In genomic region chr4:48546336-48546735, GRCh38 we compare ENCODE assay signal across 8 cellular contexts. TPM values are rescaled to one million over a fixed set of nuclear protein-coding genes. Genes with fewer than 3 reads are reported as not detected.
A peak's percentile ranks its signal among the peaks of the same experiment; 100 is the strongest.
DNase-seq lines count a peak whose midpoint lies in the region; ATAC-seq, FAIRE-seq and TF ChIP-seq lines count a peak whose summit lies in the region.

No MANE protein-coding gene starts in this region.

- TF ChIP-seq RAD21 in H1 (IDR thresholded peaks at IDR 0.05 in 1 of 2, conservative IDR thresholded peaks at IDR 0.05 in 1 of 2; ENCODE audit: low read depth in 2 of 2, low read length in 2 of 2): peak; percentile 81 to 84

- H2BK5ac ChIP-seq in H1 (ENCODE audit: low read depth, low read length): no peak overlapping the region

- H3K4me1 ChIP-seq in Panc1 (ENCODE audit: control insufficient read depth, insufficient read depth, low read length) (no peaks in the 10 kb centered on the region), H1 (replicated peaks in 1 of 4; ENCODE audit: control insufficient read depth in 3 of 4, insufficient read depth in 4 of 4, low read length in 3 of 4) (no peaks in the 10 kb centered on the region; a peak in 1 of 7 replicates), osteoblast (ENCODE audit: insufficient read depth, low read length) (no peaks in the 10 kb centered on the region)

- no peak overlapping the region for H2BK12ac ChIP-seq in H1 (ENCODE audit: low read depth, low read length)

- no peak overlapping the region for H4K5ac ChIP-seq in H1 (ENCODE audit: insufficient read length, low read depth, low read length)

- H3K27ac ChIP-seq in C4-2B (no peak overlapping the region), Panc1 (ENCODE audit: low read length) (no peak overlapping the region), H1 (ENCODE audit: low read depth, low read length) (no peak overlapping the region), osteoblast (ENCODE audit: low read depth, low read length) (no peak overlapping the region)

- H3K4ac ChIP-seq in H1 (replicated peaks; ENCODE audit: insufficient read length, low read depth, low read length): no peak overlapping the region

- H3K23ac ChIP-seq in H1 (ENCODE audit: insufficient read length): no peak overlapping the region

- H3K9me3 ChIP-seq in Panc1 (ENCODE audit: control insufficient read depth, insufficient read depth, low read depth, low read length) (no peaks in the 10 kb centered on the region), H1 (ENCODE audit: insufficient read depth in 2 of 2, low read depth in 1 of 2, low read length in 1 of 2) (no peaks in the 10 kb centered on the region), osteoblast (ENCODE audit: low read depth, low read length) (no peaks in the 10 kb centered on the region)

- H2AK5ac ChIP-seq in H1 (ENCODE audit: low read depth, low read length): no peak overlapping the region

- POLR2A ChIA-PET in Panc1 (lab: Charles Lee): no interaction called here
- POLR2A ChIA-PET in H1 (lab: Charles Lee; ENCODE audit: partially characterized antibody): interaction anchor here (1.7 kb wide), 1 partner anchor 13 kb away, joined by 3 read pairs; no protein-coding TSS in a partner anchor

- no peak overlapping the region for H3K9ac ChIP-seq in H1 (replicated peaks in 1 of 4; ENCODE audit: extremely low read depth in 1 of 4, low read depth in 3 of 4, low read length in 3 of 4)

- no peak overlapping the region for H2BK120ac ChIP-seq in H1 (replicated peaks; ENCODE audit: low read depth, low read length)

- no TSS peak for BruUV-seq in Panc1 (replicated peaks; lab: Mats Ljungman, UMichigan)

- peak; percentile 85 for TF ChIP-seq CTCF in C4-2B (conservative IDR thresholded peaks at IDR 0.05)
- peak; percentile 52 for TF ChIP-seq CTCF in GM13976 (IDR thresholded peaks at IDR 0.05; ENCODE audit: borderline replicate concordance, control extremely low read depth, extremely low read depth, insufficient read depth, missing control alignments)
- TF ChIP-seq CTCF in Panc1 (IDR thresholded peaks at IDR 0.05): peak; percentile 55
- peak in 2 of 3 experiments; percentile 59 to 72; a peak in 3 of 4 replicates for TF ChIP-seq CTCF in H1 (IDR thresholded peaks at IDR 0.05; ENCODE audit: control extremely low read depth in 1 of 3, insufficient read depth in 1 of 3, low read depth in 1 of 3, low read length in 3 of 3)
- TF ChIP-seq CTCF in osteoblast (IDR thresholded peaks at IDR 0.05; ENCODE audit: extremely low read depth, low read depth, low read length): peak; percentile 79

- CTCF ChIA-PET in Panc1 (lab: Charles Lee) (no interaction called here), H1 (lab: Charles Lee; ENCODE audit: partially characterized antibody) (interaction anchor here (0.6 to 2.9 kb wide), 25 partner anchors 8 to 419 kb away, joined by 3 to 14 read pairs (median 4); no protein-coding TSS in a partner anchor)

- TF ChIP-seq POLR2A in H1 (IDR thresholded peaks at IDR 0.05; ENCODE audit: control extremely low read depth in 1 of 2, low read depth in 2 of 2, low read length in 2 of 2): no peak

- intact Hi-C loops in Panc1 (cut with micrococcal nuclease; ENCODE audit: unreplicated experiment): no loop called here

- 70% methylated on average over 2 of the region's 2 CpGs; no CpG with 5 or more reads in 1 of the 2 experiments for WGBS in H1 (ENCODE audit: extremely low coverage in 1 of 2, insufficient coverage in 1 of 2, insufficient read length in 1 of 2, insufficient replicate concordance in 2 of 2, low coverage in 1 of 2, low lambda C conversion rate in 2 of 2, missing lambda C conversion rate in 1 of 2), 2 experiments

- H3K4me2 ChIP-seq in H1 (ENCODE audit: insufficient read depth in 1 of 2, low read depth in 2 of 2, low read length in 2 of 2) (no peak overlapping the region), osteoblast (ENCODE audit: insufficient read depth, low read length) (no peak overlapping the region)

- H3K79me1 ChIP-seq in H1 (ENCODE audit: low read depth, low read length): no peaks in the 10 kb centered on the region

- H3K27me3 ChIP-seq in Panc1 (ENCODE audit: control insufficient read depth, insufficient read depth, low read length) (no peaks in the 10 kb centered on the region), H1 (replicated peaks in 1 of 4; ENCODE audit: control insufficient read depth in 3 of 4, extremely low read depth in 1 of 4, insufficient read depth in 3 of 4, low read length in 3 of 4) (peaks cover 0 to 1% (median 0%) of the 10 kb centered on the region in 4 experiments; a peak in 1 of 7 replicates), osteoblast (ENCODE audit: insufficient read depth, low read length) (no peaks in the 10 kb centered on the region)

- no peak overlapping the region for H4K8ac ChIP-seq in H1 (ENCODE audit: extremely low read depth, insufficient read depth, low read length)

- ATAC-seq in Panc1 (no peak), GM21825 (IDR thresholded peaks at IDR 0.05; ENCODE audit: unreplicated experiment) (no peak)

- H3K79me2 ChIP-seq in H1 (ENCODE audit: control insufficient read depth in 1 of 2, insufficient read depth in 2 of 2, low read length in 2 of 2) (no peaks in the 10 kb centered on the region), osteoblast (ENCODE audit: insufficient read depth, low read length) (no peaks in the 10 kb centered on the region)

- no peak overlapping the region for H2BK15ac ChIP-seq in H1 (ENCODE audit: low read length)

- H2BK20ac ChIP-seq in H1 (ENCODE audit: low read length): no peak overlapping the region

- no peak overlapping the region for H3K18ac ChIP-seq in H1 (ENCODE audit: extremely low read depth, low read length)

- in situ Hi-C loops in GM13976 (cut with MboI; ENCODE audit: low sequenced_read_pairs, unreplicated experiment): loop anchor here (25.0 kb wide), 2 partner anchors 234 to 409 kb away; partner anchors contain the start of gene TXK
- in situ Hi-C loops in Panc1 (cut with HindIII; ENCODE audit: low pct_unique_long_range_greater_than_20kb, low sequenced_read_pairs): no loop called here

- H4K20me1 ChIP-seq in H1 (replicated peaks in 1 of 2; ENCODE audit: control insufficient read depth in 1 of 2, insufficient read depth in 2 of 2, low read length in 2 of 2): peaks cover 0 to 3% of the 10 kb centered on the region in 2 experiments
- no peaks in the 10 kb centered on the region for H4K20me1 ChIP-seq in osteoblast (ENCODE audit: insufficient read depth, low read length)

- no peaks in the 10 kb centered on the region for H3K23me2 ChIP-seq in H1 (ENCODE audit: low read depth, low read length)

- no peak overlapping the region for H3K14ac ChIP-seq in H1 (ENCODE audit: insufficient read length)

- peaks cover 24% of the 10 kb centered on the region; the same call in 1 of the 2 replicates for H3K36me3 ChIP-seq in Panc1 (ENCODE audit: control insufficient read depth, insufficient read depth, low read length)
- H3K36me3 ChIP-seq in H1 (ENCODE audit: control insufficient read depth in 2 of 4, insufficient read depth in 4 of 4, low read length in 3 of 4): peaks cover 3 to 62% (median 37%) of the 10 kb centered on the region in 4 experiments; a peak in 7 of 8 replicates
- H3K36me3 ChIP-seq in osteoblast (ENCODE audit: insufficient read depth, low read length): peaks cover 39% of the 10 kb centered on the region

- peak; percentile 60 for FAIRE-seq in H1 (lab: Jason Lieb, UNC)

- TF ChIP-seq EP300 in H1 (IDR thresholded peaks at IDR 0.05; ENCODE audit: borderline replicate concordance in 1 of 2, low read depth in 2 of 2, low read length in 2 of 2): no peak

- DNase-seq in GM13976 (ENCODE audit: low spot score) (no peak), Panc1 (ENCODE audit: low read depth, low spot score) (peak; percentile 7), H1 (ENCODE audit: low read depth in 1 of 2, low spot score in 2 of 2) (no peak), osteoblast (ENCODE audit: insufficient read length, low spot score, missing footprints) (no peak), GOT3 (lab: John Stamatoyannopoulos, UW) (no peak)
- DNase-seq in central memory CD4-positive, alpha-beta T cell: no peak

- no peak overlapping the region for H3K56ac ChIP-seq in H1 (replicated peaks; ENCODE audit: insufficient read length, low read depth, low read length)

- no peak overlapping the region for H4K91ac ChIP-seq in H1 (replicated peaks; ENCODE audit: insufficient read length, low read length)

- H3K4me3 ChIP-seq in Panc1 (ENCODE audit: low read depth in 2 of 2, low read length in 2 of 2): no peak overlapping the region
- no peak overlapping the region for H3K4me3 ChIP-seq in H1 (ENCODE audit: extremely low read depth in 1 of 4, insufficient read depth in 2 of 4, low read depth in 3 of 4, low read length in 4 of 4)
- H3K4me3 ChIP-seq in osteoblast (ENCODE audit: insufficient read depth, low read length): no peak overlapping the region

- H2AFZ ChIP-seq in H1 (ENCODE audit: low read length) (no peak overlapping the region), osteoblast (ENCODE audit: low read length) (no peak overlapping the region)

TF ChIP-seq in H1, 55 proteins besides CTCF, POLR2A, EP300 and RAD21 (continues in another document):
- no peak for TF ChIP-seq CBX5 (IDR thresholded peaks at IDR 0.05; ENCODE audit: low read depth, low read length)

RNA-seq across cellular contexts. Expression of gene ZAR1, which starts 56.3 kb away (rescaled TPM):
- total RNA-seq in Panc1 (2021; ENCODE audit: unreplicated experiment): not detected
- not detected for polyA plus RNA-seq in Panc1 (2012; ENCODE audit: insufficient read length)
- 0.36 and 0.78 TPM in 2 replicates for total RNA-seq in H1 (2021; fragmentation: NEBNext Ultra II Directional; extraction: Animal tissue kit (Norgen Biotek cat#: 25700))
- 0.33 and 0.35 TPM in 2 replicates for polyA plus RNA-seq in H1 (2011; rRNA removed)
- polyA plus RNA-seq in H1 (2011; cell fraction: cytosol; rRNA removed): 0.58 TPM
- 0.88 TPM for polyA plus RNA-seq in H1 (2011; cell fraction: nucleus; rRNA removed)
- polyA plus RNA-seq in H1 (2012, experiment 1 of 2): 0.23 to 0.48 TPM (median 0.43 TPM) in 4 replicates
- 0.12 TPM for polyA plus RNA-seq in H1 (2012, experiment 2 of 2)
- polyA plus RNA-seq in H1 (2013, experiment 1 of 2): 0.20 TPM
- polyA plus RNA-seq in H1 (2013, experiment 2 of 2): 0.20 TPM
- 0.29 and 0.50 TPM in 2 replicates for polyA minus RNA-seq in H1 (2011; rRNA and poly(A)+ RNA removed)
- polyA minus RNA-seq in H1 (2011; cell fraction: cytosol; rRNA and poly(A)+ RNA removed): not detected
- 0.70 TPM for polyA minus RNA-seq in H1 (2011; cell fraction: nucleus; rRNA and poly(A)+ RNA removed)
- total RNA-seq in osteoblast: not detected in 2 replicates
